Comparison of ENCODE assay signal across 20 cellular contexts in the genomic region with DNA sequence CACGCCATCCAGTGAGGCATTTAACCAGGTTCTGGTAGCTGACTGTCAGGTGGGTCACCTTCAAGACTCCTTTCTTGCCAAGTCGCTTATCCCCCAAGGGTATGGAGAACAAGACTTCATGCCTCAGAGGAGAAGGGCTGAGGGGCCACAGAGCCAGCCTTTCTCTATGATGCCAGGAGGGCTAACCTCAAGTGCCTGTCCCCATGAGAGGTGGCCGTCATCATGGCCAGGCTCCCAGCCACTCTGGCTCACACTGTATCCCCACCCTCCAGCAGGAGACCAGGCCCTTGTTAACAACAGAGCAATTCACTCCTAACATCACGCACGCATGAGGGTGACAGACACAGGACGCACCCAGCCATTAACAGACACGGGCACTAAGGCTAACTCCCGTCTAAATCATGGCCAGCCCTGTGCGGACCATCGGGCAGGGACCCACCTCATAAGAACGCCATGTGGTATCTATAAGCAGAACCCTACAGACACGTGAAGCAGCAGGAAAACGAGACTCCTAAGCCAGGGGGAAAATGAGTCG. TPM values are rescaled to one million over a fixed set of nuclear protein-coding genes. Genes with fewer than 3 reads are reported as not detected.
A peak's percentile ranks its signal among the peaks of the same experiment; 100 is the strongest.
DNase-seq lines count a peak whose midpoint lies in the region; ATAC-seq, FAIRE-seq and TF ChIP-seq lines count a peak whose summit lies in the region.
"Had no signal": no experiment of that assay in that cellular context is flagged by ENCODE, and none has a peak within 500 bp of the region (broad histone marks: within the 10 kb centered on the region; RNA-seq: fewer than 3 reads in every experiment).

No MANE protein-coding gene starts in this region.

- no peaks in the 10 kb centered on the region for H3K27me3 ChIP-seq in naive thymus-derived CD4-positive, alpha-beta T cell (ENCODE audit: control insufficient read depth in 2 of 2, insufficient read depth in 2 of 2, low read length in 2 of 2)
- H3K27me3 ChIP-seq: left lung, MG63, thyroid gland had no signal

- TF ChIP-seq CTCF in D721Med (IDR thresholded peaks at IDR 0.05; ENCODE audit: insufficient read depth, missing control alignments), result no peak

- H3K27ac ChIP-seq in naive thymus-derived CD4-positive, alpha-beta T cell (ENCODE audit: low read depth, low read length), result no peak overlapping the region
- H3K27ac ChIP-seq: thyroid gland had no signal

- no peak overlapping the region for H3K4me3 ChIP-seq in naive thymus-derived CD4-positive, alpha-beta T cell (ENCODE audit: low read length)
- H3K4me3 ChIP-seq: left lung, MG63, thyroid gland had no signal

- H3K36me3 ChIP-seq in naive thymus-derived CD4-positive, alpha-beta T cell (ENCODE audit: control insufficient read depth in 2 of 3, insufficient read depth in 3 of 3, low read length in 3 of 3), result peaks cover 0 to 12% (median 3%) of the 10 kb centered on the region in 3 experiments
- H3K36me3 ChIP-seq: thyroid gland had no signal

- peaks cover 1% of the 10 kb centered on the region for H3K27me3 Mint-ChIP-seq in activated T-helper 1 cell treated with anti-CD3 and anti-CD28 coated beads, Interleukin-12 subunit alpha, Interleukin-12 subunit beta, Interleukin-2, Interleukin-4 antibody, amounts not matched to agents 30 ng/mL and 10 ng/mL and 1 ng/mL, durations not matched to agents 14 hours and 24 hours and 36 hours (ENCODE audit: insufficient read depth)
- H3K27me3 Mint-ChIP-seq in naive thymus-derived CD4-positive, alpha-beta T cell, result no peaks in the 10 kb centered on the region
- no peaks in the 10 kb centered on the region for H3K27me3 Mint-ChIP-seq in stimulated activated naive CD8-positive, alpha-beta T cell treated with anti-CD3 and anti-CD28 coated beads, Interleukin-15, amount 100 ng/mL, for 72 hours

- intact Hi-C loops in Right ventricle myocardium inferior (cut with DNase I) (no loop called here), left ventricle myocardium superior (cut with micrococcal nuclease) (no loop called here)
- intact Hi-C loops in activated T-helper 1 cell treated with anti-CD3 and anti-CD28 coated beads, Interleukin-12 subunit alpha, Interleukin-12 subunit beta, Interleukin-2, Interleukin-4 antibody, amounts not matched to agents 30 ng/mL and 10 ng/mL and 1 ng/mL, durations not matched to agents 14 hours and 24 hours and 36 hours (cut with micrococcal nuclease), result loop anchor here (5.0 kb wide), 1 partner anchor 111 kb away; a partner anchor contains a TSS
- intact Hi-C loops in naive thymus-derived CD4-positive, alpha-beta T cell (cut with micrococcal nuclease), result loop anchor here in 1 of 2 donors (10.0 kb wide), 1 partner anchor 98 kb away; a partner anchor contains a TSS

- peaks cover 54% of the 10 kb centered on the region for H3K4me1 Mint-ChIP-seq in activated T-helper 1 cell treated with anti-CD3 and anti-CD28 coated beads, Interleukin-12 subunit alpha, Interleukin-12 subunit beta, Interleukin-2, Interleukin-4 antibody, amounts not matched to agents 30 ng/mL and 10 ng/mL and 1 ng/mL, durations not matched to agents 14 hours and 24 hours and 36 hours (ENCODE audit: low read depth)
- peaks cover 44 to 69% (median 55%) of the 10 kb centered on the region in 7 donors for H3K4me1 Mint-ChIP-seq in naive thymus-derived CD4-positive, alpha-beta T cell
- H3K4me1 Mint-ChIP-seq in stimulated activated naive CD8-positive, alpha-beta T cell treated with anti-CD3 and anti-CD28 coated beads, Interleukin-15, amount 100 ng/mL, for 72 hours, result peaks cover 78% of the 10 kb centered on the region

- H3K9me3 Mint-ChIP-seq in activated T-helper 1 cell treated with anti-CD3 and anti-CD28 coated beads, Interleukin-12 subunit alpha, Interleukin-12 subunit beta, Interleukin-2, Interleukin-4 antibody, amounts not matched to agents 30 ng/mL and 10 ng/mL and 1 ng/mL, durations not matched to agents 14 hours and 24 hours and 36 hours, result no peaks in the 10 kb centered on the region
- H3K9me3 Mint-ChIP-seq in naive thymus-derived CD4-positive, alpha-beta T cell, result peaks cover 0 to 2% (median 0%) of the 10 kb centered on the region in 11 donors
- no peaks in the 10 kb centered on the region for H3K9me3 Mint-ChIP-seq in stimulated activated naive CD8-positive, alpha-beta T cell treated with anti-CD3 and anti-CD28 coated beads, Interleukin-15, amount 100 ng/mL, for 72 hours
- H3K9me3 Mint-ChIP-seq: activated naive CD4-positive, alpha-beta T cell treated with anti-CD3 and anti-CD28 coated beads, Interleukin-2, amount 50 U/mL, for 72 hours had no signal

- DNase-seq in Right ventricle myocardium inferior (ENCODE audit: missing footprints), result no peak
- DNase-seq in left ventricle myocardium superior, result no peak
- DNase-seq in activated T-helper 1 cell treated with anti-CD3 and anti-CD28 coated beads, Interleukin-12 subunit alpha, Interleukin-12 subunit beta, Interleukin-2, Interleukin-4 antibody, amounts not matched to agents 30 ng/mL and 10 ng/mL and 1 ng/mL, durations not matched to agents 14 hours and 24 hours and 36 hours (ENCODE audit: low spot score), result no peak
- no peak for DNase-seq in naive thymus-derived CD4-positive, alpha-beta T cell
- DNase-seq in stimulated activated naive CD8-positive, alpha-beta T cell treated with anti-CD3 and anti-CD28 coated beads, Interleukin-15, amount 100 ng/mL, for 72 hours, result no peak
- DNase-seq in kidney glomerular epithelial cell (lab: John Stamatoyannopoulos, UW), result no peak
- no peak for DNase-seq in D721Med (ENCODE audit: insufficient read length, low spot score)
- no peak for DNase-seq in germinal center (ENCODE audit: low spot score)
- DNase-seq: activated CD4-positive, alpha-beta T cell treated with anti-CD3 and anti-CD28 coated beads, Interleukin-2, amount 50 U/mL, for 48 hours; DMS79 treated with DMSO at 0.1 percent for 48 hours; erythroblast; hypothalamus; left lung; MG63; NCI-H2029; NCI-H82; RPMI8226; stimulated activated CD4-positive, alpha-beta T cell treated with anti-CD3 and anti-CD28 coated beads, Interleukin-12 subunit alpha, Interleukin-12 subunit beta, amount 100 ng/mL, for 4 hours; thyroid gland had no signal

- no peaks in the 10 kb centered on the region for H3K9me3 ChIP-seq in naive thymus-derived CD4-positive, alpha-beta T cell (ENCODE audit: control insufficient read depth in 2 of 3, low read length in 3 of 3)
- H3K9me3 ChIP-seq: left lung, MG63, thyroid gland had no signal

- no peak for FAIRE-seq in D721Med (lab: Jason Lieb, UNC)

- CTCF ChIA-PET in naive thymus-derived CD4-positive, alpha-beta T cell (lab: Charles Lee), result no interaction called here

- peaks cover 6% of the 10 kb centered on the region for H3K36me3 Mint-ChIP-seq in activated T-helper 1 cell treated with anti-CD3 and anti-CD28 coated beads, Interleukin-12 subunit alpha, Interleukin-12 subunit beta, Interleukin-2, Interleukin-4 antibody, amounts not matched to agents 30 ng/mL and 10 ng/mL and 1 ng/mL, durations not matched to agents 14 hours and 24 hours and 36 hours (ENCODE audit: low read depth)
- peaks cover 0 to 6% (median 3%) of the 10 kb centered on the region in 5 donors for H3K36me3 Mint-ChIP-seq in naive thymus-derived CD4-positive, alpha-beta T cell
- H3K36me3 Mint-ChIP-seq: activated naive CD4-positive, alpha-beta T cell treated with anti-CD3 and anti-CD28 coated beads, Interleukin-2, amount 50 U/mL, for 72 hours had no signal

- peak overlapping the region; percentile 16 for H3K27ac Mint-ChIP-seq in activated T-helper 1 cell treated with anti-CD3 and anti-CD28 coated beads, Interleukin-12 subunit alpha, Interleukin-12 subunit beta, Interleukin-2, Interleukin-4 antibody, amounts not matched to agents 30 ng/mL and 10 ng/mL and 1 ng/mL, durations not matched to agents 14 hours and 24 hours and 36 hours
- peak overlapping the region in 5 of 9 donors; percentile 37 to 77 (median 41) for H3K27ac Mint-ChIP-seq in naive thymus-derived CD4-positive, alpha-beta T cell
- peak overlapping the region; percentile 16 to 42 for H3K27ac Mint-ChIP-seq in stimulated activated naive CD8-positive, alpha-beta T cell treated with anti-CD3 and anti-CD28 coated beads, Interleukin-15, amount 100 ng/mL, for 72 hours

- POLR2A ChIA-PET in naive thymus-derived CD4-positive, alpha-beta T cell (lab: Charles Lee), result no interaction called here

- H3K4me3 Mint-ChIP-seq in activated T-helper 1 cell treated with anti-CD3 and anti-CD28 coated beads, Interleukin-12 subunit alpha, Interleukin-12 subunit beta, Interleukin-2, Interleukin-4 antibody, amounts not matched to agents 30 ng/mL and 10 ng/mL and 1 ng/mL, durations not matched to agents 14 hours and 24 hours and 36 hours, result no peak overlapping the region
- peak overlapping the region in 1 of 10 donors; percentile 44 for H3K4me3 Mint-ChIP-seq in naive thymus-derived CD4-positive, alpha-beta T cell
- no peak overlapping the region for H3K4me3 Mint-ChIP-seq in stimulated activated naive CD8-positive, alpha-beta T cell treated with anti-CD3 and anti-CD28 coated beads, Interleukin-15, amount 100 ng/mL, for 72 hours

- peak; percentile 6 for ATAC-seq in Right ventricle myocardium inferior
- no peak for ATAC-seq in left ventricle myocardium superior
- no peak for ATAC-seq in naive thymus-derived CD4-positive, alpha-beta T cell
- ATAC-seq in stimulated activated naive CD8-positive, alpha-beta T cell treated with anti-CD3 and anti-CD28 coated beads, Interleukin-15, amount 100 ng/mL, for 72 hours, result no peak
- ATAC-seq: activated naive CD4-positive, alpha-beta T cell treated with anti-CD3 and anti-CD28 coated beads, Interleukin-2, amount 50 U/mL, for 72 hours; left lung had no signal

- peaks cover 15 to 67% of the 10 kb centered on the region in 2 donors for H3K4me1 ChIP-seq in naive thymus-derived CD4-positive, alpha-beta T cell (ENCODE audit: control insufficient read depth in 2 of 2, insufficient read depth in 2 of 2, low read length in 2 of 2)

RNA-seq across cellular contexts. Expression of a gene that starts 38.6 kb away (rescaled TPM):
- total RNA-seq in Right ventricle myocardium inferior, result 26.0 TPM
- 24.4 TPM for total RNA-seq in left ventricle myocardium superior
- 9.0 and 10.7 TPM in 2 replicates for total RNA-seq in activated T-helper 1 cell treated with anti-CD3 and anti-CD28 coated beads, Interleukin-12 subunit alpha, Interleukin-12 subunit beta, Interleukin-2, Interleukin-4 antibody, amounts not matched to agents 30 ng/mL and 10 ng/mL and 1 ng/mL, durations not matched to agents 14 hours and 24 hours and 36 hours
- total RNA-seq in naive thymus-derived CD4-positive, alpha-beta T cell, result 10 to 100 TPM in 4 of 5 experiments, 1 to 10 TPM in 1; 9.5 to 42.5 (median 42.0) TPM
- polyA plus RNA-seq in naive thymus-derived CD4-positive, alpha-beta T cell, result 10 to 100 TPM; 21.9 to 29.0 TPM

RNA-seq across cellular contexts. Expression of a gene that starts 45.3 kb away (rescaled TPM):
- total RNA-seq in Right ventricle myocardium inferior (8.4 TPM), left ventricle myocardium superior (9.3 TPM)
- 23.6 and 24.1 TPM in 2 replicates for total RNA-seq in activated T-helper 1 cell treated with anti-CD3 and anti-CD28 coated beads, Interleukin-12 subunit alpha, Interleukin-12 subunit beta, Interleukin-2, Interleukin-4 antibody, amounts not matched to agents 30 ng/mL and 10 ng/mL and 1 ng/mL, durations not matched to agents 14 hours and 24 hours and 36 hours
- 10 to 100 TPM; 18.9 to 70.4 (median 25.0) TPM for total RNA-seq in naive thymus-derived CD4-positive, alpha-beta T cell
- 10 to 100 TPM in 1 of 2 donors, 1 to 10 TPM in 1; 8.9 to 12.6 TPM for polyA plus RNA-seq in naive thymus-derived CD4-positive, alpha-beta T cell

RNA-seq across cellular contexts. Expression of a gene that starts 57.4 kb away (rescaled TPM):
- total RNA-seq in Right ventricle myocardium inferior, result 36.2 TPM
- 36.4 TPM for total RNA-seq in left ventricle myocardium superior
- total RNA-seq in activated T-helper 1 cell treated with anti-CD3 and anti-CD28 coated beads, Interleukin-12 subunit alpha, Interleukin-12 subunit beta, Interleukin-2, Interleukin-4 antibody, amounts not matched to agents 30 ng/mL and 10 ng/mL and 1 ng/mL, durations not matched to agents 14 hours and 24 hours and 36 hours, result 135 and 141 TPM in 2 replicates
- total RNA-seq in naive thymus-derived CD4-positive, alpha-beta T cell, result 100 to 1,000 TPM in 1 of 5 experiments, 10 to 100 TPM in 4; 27.0 to 185 (median 40.7) TPM
- 10 to 100 TPM; 33.5 to 42.8 TPM for polyA plus RNA-seq in naive thymus-derived CD4-positive, alpha-beta T cell
